ENCODE assay signal across 1 cellular context in the genomic region with DNA sequence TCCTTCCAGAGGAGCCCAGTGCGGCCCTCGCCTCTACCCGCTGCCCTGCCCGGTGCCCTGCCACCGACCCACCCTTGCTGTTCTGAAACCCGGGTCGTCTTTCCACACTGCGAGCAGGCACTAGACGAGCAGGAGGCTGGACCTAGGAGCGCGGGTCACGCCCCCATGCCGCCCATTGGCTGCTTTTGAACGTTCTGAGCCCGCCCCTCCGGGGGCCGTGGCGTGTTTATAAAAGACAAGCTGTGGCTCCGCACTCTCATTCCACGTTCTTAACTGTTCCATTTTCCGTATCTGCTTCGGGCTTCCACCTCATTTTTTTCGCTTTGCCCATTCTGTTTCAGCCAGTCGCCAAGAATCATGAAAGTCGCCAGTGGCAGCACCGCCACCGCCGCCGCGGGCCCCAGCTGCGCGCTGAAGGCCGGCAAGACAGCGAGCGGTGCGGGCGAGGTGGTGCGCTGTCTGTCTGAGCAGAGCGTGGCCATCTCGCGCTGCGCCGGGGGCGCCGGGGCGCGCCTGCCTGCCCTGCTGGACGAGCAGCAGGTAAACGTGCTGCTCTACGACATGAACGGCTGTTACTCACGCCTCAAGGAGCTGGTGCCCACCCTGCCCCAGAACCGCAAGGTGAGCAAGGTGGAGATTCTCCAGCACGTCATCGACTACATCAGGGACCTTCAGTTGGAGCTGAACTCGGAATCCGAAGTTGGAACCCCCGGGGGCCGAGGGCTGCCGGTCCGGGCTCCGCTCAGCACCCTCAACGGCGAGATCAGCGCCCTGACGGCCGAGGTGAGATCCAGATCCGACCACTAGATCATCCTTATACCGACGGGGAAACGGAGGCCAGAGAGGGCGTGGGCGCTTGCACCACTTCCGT.
TF ChIP-seq lines count a peak whose summit lies in the region.

A gene with protein sequence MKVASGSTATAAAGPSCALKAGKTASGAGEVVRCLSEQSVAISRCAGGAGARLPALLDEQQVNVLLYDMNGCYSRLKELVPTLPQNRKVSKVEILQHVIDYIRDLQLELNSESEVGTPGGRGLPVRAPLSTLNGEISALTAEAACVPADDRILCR (plus strand): TSS at position 259 of the 871 bp plus-strand sequence. CDS start 99 bp downstream, at position 358.

TF ChIP-seq in HepG2, 621 proteins besides CTCF, POLR2A, EP300 and RAD21 (continued from another document and continues in another):
- TF ChIP-seq GRHL1 (CRISPR knock-in tag; conservative IDR thresholded peaks at IDR 0.05) (peak; percentile 47; the same call in 1 of the 2 replicates), ZNF12 (CRISPR knock-in tag; IDR thresholded peaks at IDR 0.05) (peak; percentile 89), ZNF781 (CRISPR knock-in tag; IDR thresholded peaks at IDR 0.05; ENCODE audit: borderline replicate concordance, not compliant biosample characterization) (peak; percentile 95), ZBTB21 (CRISPR knock-in tag; IDR thresholded peaks at IDR 0.05) (no peak; the same call in 1 of the 2 replicates), ZNF232 (CRISPR knock-in tag; IDR thresholded peaks at IDR 0.05; ENCODE audit: borderline replicate concordance) (peak; percentile 76), STAG1 (CRISPR knock-in tag; IDR thresholded peaks at IDR 0.05) (peak; percentile 26; the same call in 1 of the 2 replicates), BATF2 (CRISPR knock-in tag; IDR thresholded peaks at IDR 0.05) (peak; percentile 96), ZNF773 (CRISPR knock-in tag; IDR thresholded peaks at IDR 0.05; ENCODE audit: borderline replicate concordance) (peak; percentile 28; the same call in 1 of the 2 replicates), ZNF724P (CRISPR knock-in tag; IDR thresholded peaks at IDR 0.05; ENCODE audit: borderline replicate concordance) (peak; percentile 97), PRMT3 (CRISPR knock-in tag; IDR thresholded peaks at IDR 0.05; ENCODE audit: borderline replicate concordance, low read depth) (peak; percentile 97), ZNF451 (CRISPR knock-in tag; IDR thresholded peaks at IDR 0.05) (peak; percentile 86; the same call in 1 of the 2 replicates), STAT5B (CRISPR knock-in tag; IDR thresholded peaks at IDR 0.05) (0 out of 2 replicates have a peak, but pooled peaks have one; percentile 67), NFE2L2 (IDR thresholded peaks at IDR 0.05; ENCODE audit: low read length) (no peak), RNF219 (CRISPR knock-in tag; IDR thresholded peaks at IDR 0.05) (peak; percentile 8; the same call in 1 of the 2 replicates), FOXP1 (IDR thresholded peaks at IDR 0.05) (0 out of 2 replicates have a peak, but pooled peaks have one; percentile 14), FOXP1 (CRISPR knock-in tag; IDR thresholded peaks at IDR 0.05) (peak; percentile 6; the same call in 1 of the 2 replicates), KDM4B (CRISPR knock-in tag; IDR thresholded peaks at IDR 0.05) (peak; percentile 82), ZNF24 (IDR thresholded peaks at IDR 0.05) (peak; percentile 33; the same call in 1 of the 2 replicates), ZNF383 (CRISPR knock-in tag; IDR thresholded peaks at IDR 0.05; ENCODE audit: borderline replicate concordance) (0 out of 2 replicates have a peak, but pooled peaks have one; percentile 35), ZBTB34 (CRISPR knock-in tag; IDR thresholded peaks at IDR 0.05) (peak; percentile 18; the same call in 1 of the 2 replicates), HIC2 (CRISPR knock-in tag; IDR thresholded peaks at IDR 0.05; ENCODE audit: low read depth) (peak; percentile 68), HMG20B (CRISPR knock-in tag; conservative IDR thresholded peaks at IDR 0.05) (peak; percentile 77), HNRNPUL1 (IDR thresholded peaks at IDR 0.05; ENCODE audit: low read depth, low read length) (no peak), ZMAT5 (CRISPR knock-in tag; IDR thresholded peaks at IDR 0.05; ENCODE audit: borderline replicate concordance, low read depth) (0 out of 2 replicates have a peak, but pooled peaks have one; percentile 72)
- TF ChIP-seq, protein P1, sequence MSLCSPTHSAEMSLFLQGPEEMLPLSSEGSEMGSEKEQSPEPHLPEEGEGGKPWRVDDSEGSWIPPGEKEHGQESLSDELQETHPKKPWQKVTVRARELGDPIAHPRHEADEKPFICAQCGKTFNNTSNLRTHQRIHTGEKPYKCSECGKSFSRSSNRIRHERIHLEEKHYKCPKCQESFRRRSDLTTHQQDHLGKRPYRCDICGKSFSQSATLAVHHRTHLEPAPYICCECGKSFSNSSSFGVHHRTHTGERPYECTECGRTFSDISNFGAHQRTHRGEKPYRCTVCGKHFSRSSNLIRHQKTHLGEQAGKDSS (CRISPR knock-in tag; IDR thresholded peaks at IDR 0.05; ENCODE audit: borderline replicate concordance, low read depth) = peak; percentile 98
- TF ChIP-seq, protein P2, sequence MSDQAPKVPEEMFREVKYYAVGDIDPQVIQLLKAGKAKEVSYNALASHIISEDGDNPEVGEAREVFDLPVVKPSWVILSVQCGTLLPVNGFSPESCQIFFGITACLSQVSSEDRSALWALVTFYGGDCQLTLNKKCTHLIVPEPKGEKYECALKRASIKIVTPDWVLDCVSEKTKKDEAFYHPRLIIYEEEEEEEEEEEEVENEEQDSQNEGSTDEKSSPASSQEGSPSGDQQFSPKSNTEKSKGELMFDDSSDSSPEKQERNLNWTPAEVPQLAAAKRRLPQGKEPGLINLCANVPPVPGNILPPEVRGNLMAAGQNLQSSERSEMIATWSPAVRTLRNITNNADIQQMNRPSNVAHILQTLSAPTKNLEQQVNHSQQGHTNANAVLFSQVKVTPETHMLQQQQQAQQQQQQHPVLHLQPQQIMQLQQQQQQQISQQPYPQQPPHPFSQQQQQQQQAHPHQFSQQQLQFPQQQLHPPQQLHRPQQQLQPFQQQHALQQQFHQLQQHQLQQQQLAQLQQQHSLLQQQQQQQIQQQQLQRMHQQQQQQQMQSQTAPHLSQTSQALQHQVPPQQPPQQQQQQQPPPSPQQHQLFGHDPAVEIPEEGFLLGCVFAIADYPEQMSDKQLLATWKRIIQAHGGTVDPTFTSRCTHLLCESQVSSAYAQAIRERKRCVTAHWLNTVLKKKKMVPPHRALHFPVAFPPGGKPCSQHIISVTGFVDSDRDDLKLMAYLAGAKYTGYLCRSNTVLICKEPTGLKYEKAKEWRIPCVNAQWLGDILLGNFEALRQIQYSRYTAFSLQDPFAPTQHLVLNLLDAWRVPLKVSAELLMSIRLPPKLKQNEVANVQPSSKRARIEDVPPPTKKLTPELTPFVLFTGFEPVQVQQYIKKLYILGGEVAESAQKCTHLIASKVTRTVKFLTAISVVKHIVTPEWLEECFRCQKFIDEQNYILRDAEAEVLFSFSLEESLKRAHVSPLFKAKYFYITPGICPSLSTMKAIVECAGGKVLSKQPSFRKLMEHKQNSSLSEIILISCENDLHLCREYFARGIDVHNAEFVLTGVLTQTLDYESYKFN (CRISPR knock-in tag; conservative IDR thresholded peaks at IDR 0.05) = peak; percentile 80
- TF ChIP-seq, protein P3, sequence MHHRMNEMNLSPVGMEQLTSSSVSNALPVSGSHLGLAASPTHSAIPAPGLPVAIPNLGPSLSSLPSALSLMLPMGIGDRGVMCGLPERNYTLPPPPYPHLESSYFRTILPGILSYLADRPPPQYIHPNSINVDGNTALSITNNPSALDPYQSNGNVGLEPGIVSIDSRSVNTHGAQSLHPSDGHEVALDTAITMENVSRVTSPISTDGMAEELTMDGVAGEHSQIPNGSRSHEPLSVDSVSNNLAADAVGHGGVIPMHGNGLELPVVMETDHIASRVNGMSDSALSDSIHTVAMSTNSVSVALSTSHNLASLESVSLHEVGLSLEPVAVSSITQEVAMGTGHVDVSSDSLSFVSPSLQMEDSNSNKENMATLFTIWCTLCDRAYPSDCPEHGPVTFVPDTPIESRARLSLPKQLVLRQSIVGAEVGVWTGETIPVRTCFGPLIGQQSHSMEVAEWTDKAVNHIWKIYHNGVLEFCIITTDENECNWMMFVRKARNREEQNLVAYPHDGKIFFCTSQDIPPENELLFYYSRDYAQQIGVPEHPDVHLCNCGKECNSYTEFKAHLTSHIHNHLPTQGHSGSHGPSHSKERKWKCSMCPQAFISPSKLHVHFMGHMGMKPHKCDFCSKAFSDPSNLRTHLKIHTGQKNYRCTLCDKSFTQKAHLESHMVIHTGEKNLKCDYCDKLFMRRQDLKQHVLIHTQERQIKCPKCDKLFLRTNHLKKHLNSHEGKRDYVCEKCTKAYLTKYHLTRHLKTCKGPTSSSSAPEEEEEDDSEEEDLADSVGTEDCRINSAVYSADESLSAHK (CRISPR knock-in tag; IDR thresholded peaks at IDR 0.05; ENCODE audit: borderline replicate concordance) = no peak
- TF ChIP-seq, protein P4, sequence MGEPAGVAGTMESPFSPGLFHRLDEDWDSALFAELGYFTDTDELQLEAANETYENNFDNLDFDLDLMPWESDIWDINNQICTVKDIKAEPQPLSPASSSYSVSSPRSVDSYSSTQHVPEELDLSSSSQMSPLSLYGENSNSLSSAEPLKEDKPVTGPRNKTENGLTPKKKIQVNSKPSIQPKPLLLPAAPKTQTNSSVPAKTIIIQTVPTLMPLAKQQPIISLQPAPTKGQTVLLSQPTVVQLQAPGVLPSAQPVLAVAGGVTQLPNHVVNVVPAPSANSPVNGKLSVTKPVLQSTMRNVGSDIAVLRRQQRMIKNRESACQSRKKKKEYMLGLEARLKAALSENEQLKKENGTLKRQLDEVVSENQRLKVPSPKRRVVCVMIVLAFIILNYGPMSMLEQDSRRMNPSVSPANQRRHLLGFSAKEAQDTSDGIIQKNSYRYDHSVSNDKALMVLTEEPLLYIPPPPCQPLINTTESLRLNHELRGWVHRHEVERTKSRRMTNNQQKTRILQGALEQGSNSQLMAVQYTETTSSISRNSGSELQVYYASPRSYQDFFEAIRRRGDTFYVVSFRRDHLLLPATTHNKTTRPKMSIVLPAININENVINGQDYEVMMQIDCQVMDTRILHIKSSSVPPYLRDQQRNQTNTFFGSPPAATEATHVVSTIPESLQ (CRISPR knock-in tag; conservative IDR thresholded peaks at IDR 0.05) = no peak; the same call in 1 of the 2 replicates
- TF ChIP-seq, protein P5, sequence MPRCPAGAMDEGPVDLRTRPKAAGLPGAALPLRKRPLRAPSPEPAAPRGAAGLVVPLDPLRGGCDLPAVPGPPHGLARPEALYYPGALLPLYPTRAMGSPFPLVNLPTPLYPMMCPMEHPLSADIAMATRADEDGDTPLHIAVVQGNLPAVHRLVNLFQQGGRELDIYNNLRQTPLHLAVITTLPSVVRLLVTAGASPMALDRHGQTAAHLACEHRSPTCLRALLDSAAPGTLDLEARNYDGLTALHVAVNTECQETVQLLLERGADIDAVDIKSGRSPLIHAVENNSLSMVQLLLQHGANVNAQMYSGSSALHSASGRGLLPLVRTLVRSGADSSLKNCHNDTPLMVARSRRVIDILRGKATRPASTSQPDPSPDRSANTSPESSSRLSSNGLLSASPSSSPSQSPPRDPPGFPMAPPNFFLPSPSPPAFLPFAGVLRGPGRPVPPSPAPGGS (CRISPR knock-in tag; IDR thresholded peaks at IDR 0.05) = peak; percentile 96
